In the genomic region with DNA sequence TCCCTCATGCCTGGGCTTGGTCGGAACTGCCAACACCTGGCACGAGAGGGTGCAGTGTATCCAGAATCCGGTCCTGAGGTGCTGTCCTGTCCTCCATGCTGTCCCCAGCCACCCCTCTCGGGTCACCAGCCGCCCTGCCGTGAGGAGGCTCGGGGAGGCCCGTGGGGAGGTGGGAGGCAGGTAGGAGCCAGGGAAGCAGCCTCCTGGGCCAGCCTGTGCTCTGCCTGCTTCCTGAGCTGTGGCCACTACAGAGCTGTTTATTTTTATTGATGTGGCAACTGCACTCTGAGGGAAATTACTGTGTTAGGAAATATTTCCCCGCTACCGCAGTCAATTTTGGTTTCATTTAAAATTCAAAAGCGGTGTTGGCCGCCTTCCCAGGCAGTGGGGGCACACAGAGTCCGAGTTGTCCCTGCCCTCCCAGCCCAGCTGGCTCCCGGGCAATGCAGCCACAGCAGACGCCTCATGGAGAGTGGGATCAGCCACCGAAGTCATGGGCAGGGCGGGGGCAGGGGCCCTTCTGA, we compare ENCODE assay signal across 8 cellular contexts. TPM values are rescaled to one million over a fixed set of nuclear protein-coding genes. Genes with fewer than 3 reads are reported as not detected.
A peak's percentile ranks its signal among the peaks of the same experiment; 100 is the strongest.
DNase-seq lines count a peak whose midpoint lies in the region; ATAC-seq and TF ChIP-seq lines count a peak whose summit lies in the region.

No MANE protein-coding gene starts in this region.

- peaks cover 4% of the 10 kb centered on the region; the same call in 1 of the 2 replicates for H3K36me3 ChIP-seq in SJCRH30

- peaks cover 9% of the 10 kb centered on the region for H3K4me1 Mint-ChIP-seq in activated CD4-positive, alpha-beta T cell treated with anti-CD3 and anti-CD28 coated beads, Interleukin-2, amount 10 ng/mL, durations not matched to agents 24 days and 14 days
- H3K4me1 Mint-ChIP-seq in activated CD4-positive, alpha-beta memory T cell treated with anti-CD3 and anti-CD28 coated beads, Interleukin-2, amount 10 ng/mL, durations not matched to agents 7 days and 5 days: peaks cover 13% of the 10 kb centered on the region

- ATAC-seq in HG03457 (IDR thresholded peaks at IDR 0.05; ENCODE audit: unreplicated experiment): no peak

- CTCF ChIA-PET in activated CD4-positive, alpha-beta memory T cell treated with anti-CD3 and anti-CD28 coated beads, Interleukin-2, amount 10 ng/mL, durations not matched to agents 7 days and 5 days (lab: Charles Lee): interaction anchor here (1.3 to 1.7 kb wide), 2 partner anchors 9 to 23 kb away, joined by 3 to 4 read pairs; no protein-coding TSS in a partner anchor

- POLR2A ChIA-PET in activated CD4-positive, alpha-beta memory T cell treated with anti-CD3 and anti-CD28 coated beads, Interleukin-2, amount 10 ng/mL, durations not matched to agents 7 days and 5 days (lab: Charles Lee): no interaction called here

- H3K36me3 Mint-ChIP-seq in activated CD4-positive, alpha-beta T cell treated with anti-CD3 and anti-CD28 coated beads, Interleukin-2, amount 10 ng/mL, durations not matched to agents 24 days and 14 days (ENCODE audit: low read depth): peaks cover 3% of the 10 kb centered on the region
- H3K36me3 Mint-ChIP-seq in activated CD4-positive, alpha-beta memory T cell treated with anti-CD3 and anti-CD28 coated beads, Interleukin-2, amount 10 ng/mL, durations not matched to agents 7 days and 5 days (ENCODE audit: low read depth): no peaks in the 10 kb centered on the region

- TF ChIP-seq CTCF in fibroblast of villous mesenchyme (IDR thresholded peaks at IDR 0.05; ENCODE audit: insufficient read depth, low read depth, low read length): no peak

- no peak overlapping the region for H3K27ac ChIP-seq in SJCRH30

- H3K4me3 ChIP-seq in SJCRH30: no peak overlapping the region
- H3K4me3 ChIP-seq in fibroblast of villous mesenchyme (ENCODE audit: low read depth, low read length): peak overlapping the region; percentile 23

- H3K9me3 ChIP-seq in SJCRH30 (replicated peaks): no peaks in the 10 kb centered on the region; the same call in 1 of the 2 replicates

- intact Hi-C loops in activated CD4-positive, alpha-beta T cell treated with anti-CD3 and anti-CD28 coated beads, Interleukin-2, amount 10 ng/mL, durations not matched to agents 24 days and 14 days (cut with micrococcal nuclease): no loop called here

- H3K4me1 ChIP-seq in SJCRH30: no peaks in the 10 kb centered on the region; the same call in 1 of the 2 replicates

- peak; percentile 78 for DNase-seq in activated CD4-positive, alpha-beta T cell treated with anti-CD3 and anti-CD28 coated beads, Interleukin-2, amount 10 ng/mL, durations not matched to agents 24 days and 14 days
- DNase-seq in activated CD4-positive, alpha-beta T cell treated with anti-CD3 and anti-CD28 coated beads for 1 hour: no peak
- DNase-seq in SJCRH30 (peak; percentile 55 to 57), fibroblast of villous mesenchyme (ENCODE audit: low read depth) (peak; percentile 75), stromal cell of bone marrow (ENCODE audit: low read depth) (peak; percentile 84), NCI-H345 treated with DMSO at 0.1 percent for 48 hours (lab: John Stamatoyannopoulos, UW; ENCODE audit: unreplicated experiment) (no peak)
- DNase-seq in activated CD4-positive, alpha-beta memory T cell treated with anti-CD3 and anti-CD28 coated beads, Interleukin-2, amount 10 ng/mL, durations not matched to agents 7 days and 5 days: no peak

- peaks cover 3% of the 10 kb centered on the region for H3K27me3 Mint-ChIP-seq in activated CD4-positive, alpha-beta T cell treated with anti-CD3 and anti-CD28 coated beads, Interleukin-2, amount 10 ng/mL, durations not matched to agents 24 days and 14 days
- peaks cover 5% of the 10 kb centered on the region for H3K27me3 Mint-ChIP-seq in activated CD4-positive, alpha-beta memory T cell treated with anti-CD3 and anti-CD28 coated beads, Interleukin-2, amount 10 ng/mL, durations not matched to agents 7 days and 5 days

- peak overlapping the region; percentile 13 for H3K4me3 Mint-ChIP-seq in activated CD4-positive, alpha-beta T cell treated with anti-CD3 and anti-CD28 coated beads, Interleukin-2, amount 10 ng/mL, durations not matched to agents 24 days and 14 days
- no peak overlapping the region for H3K4me3 Mint-ChIP-seq in activated CD4-positive, alpha-beta memory T cell treated with anti-CD3 and anti-CD28 coated beads, Interleukin-2, amount 10 ng/mL, durations not matched to agents 7 days and 5 days

- peaks cover 13% of the 10 kb centered on the region for H3K9me3 Mint-ChIP-seq in activated CD4-positive, alpha-beta T cell treated with anti-CD3 and anti-CD28 coated beads, Interleukin-2, amount 10 ng/mL, durations not matched to agents 24 days and 14 days
- peaks cover 5% of the 10 kb centered on the region for H3K9me3 Mint-ChIP-seq in activated CD4-positive, alpha-beta memory T cell treated with anti-CD3 and anti-CD28 coated beads, Interleukin-2, amount 10 ng/mL, durations not matched to agents 7 days and 5 days

- H3K27me3 ChIP-seq in SJCRH30: no peaks in the 10 kb centered on the region

- no peak overlapping the region for H3K27ac Mint-ChIP-seq in activated CD4-positive, alpha-beta T cell treated with anti-CD3 and anti-CD28 coated beads, Interleukin-2, amount 10 ng/mL, durations not matched to agents 24 days and 14 days
- H3K27ac Mint-ChIP-seq in activated CD4-positive, alpha-beta memory T cell treated with anti-CD3 and anti-CD28 coated beads, Interleukin-2, amount 10 ng/mL, durations not matched to agents 7 days and 5 days: no peak overlapping the region

RNA-seq across cellular contexts. Expression of a gene that starts 18.3 kb away (rescaled TPM):
- total RNA-seq in activated CD4-positive, alpha-beta T cell treated with anti-CD3 and anti-CD28 coated beads, Interleukin-2, amount 10 ng/mL, durations not matched to agents 24 days and 14 days: 49.6 and 53.3 TPM in 2 replicates
- 14.3 and 15.4 TPM in 2 replicates for total RNA-seq in SJCRH30 (2014; rRNA removed; shearing (Covaris generic))
- 12.1 and 14.8 TPM in 2 replicates for total RNA-seq in fibroblast of villous mesenchyme
- total RNA-seq in activated CD4-positive, alpha-beta memory T cell treated with anti-CD3 and anti-CD28 coated beads, Interleukin-2, amount 10 ng/mL, durations not matched to agents 7 days and 5 days: 10 to 100 TPM; 23.4 to 23.6 TPM

RNA-seq across cellular contexts. Expression of a gene that starts 18.5 kb away (rescaled TPM):
- 51.7 and 55.5 TPM in 2 replicates for total RNA-seq in activated CD4-positive, alpha-beta T cell treated with anti-CD3 and anti-CD28 coated beads, Interleukin-2, amount 10 ng/mL, durations not matched to agents 24 days and 14 days
- total RNA-seq in SJCRH30 (2014; rRNA removed; shearing (Covaris generic)): 12.0 and 12.5 TPM in 2 replicates
- total RNA-seq in fibroblast of villous mesenchyme: 8.2 and 11.3 TPM in 2 replicates
- 10 to 100 TPM; 17.9 to 18.6 TPM for total RNA-seq in activated CD4-positive, alpha-beta memory T cell treated with anti-CD3 and anti-CD28 coated beads, Interleukin-2, amount 10 ng/mL, durations not matched to agents 7 days and 5 days

Comparison
In these comparisons a context has a peak if more than half of its experiments do, and no peak if none do; other contexts are left out.
1. DNase-seq: peak in activated CD4-positive, alpha-beta T cell treated with anti-CD3 and anti-CD28 coated beads, Interleukin-2, amount 10 ng/mL, durations not matched to agents 24 days and 14 days (single experiment), SJCRH30 (2 of 2), fibroblast of villous mesenchyme (single experiment) and stromal cell of bone marrow (single experiment); none in activated CD4-positive, alpha-beta T cell treated with anti-CD3 and anti-CD28 coated beads for 1 hour (single experiment), activated CD4-positive, alpha-beta memory T cell treated with anti-CD3 and anti-CD28 coated beads, Interleukin-2, amount 10 ng/mL, durations not matched to agents 7 days and 5 days (single experiment) and NCI-H345 treated with DMSO at 0.1 percent for 48 hours (single experiment).